ENCODE assay signal across 1 cellular context in the genomic region with DNA sequence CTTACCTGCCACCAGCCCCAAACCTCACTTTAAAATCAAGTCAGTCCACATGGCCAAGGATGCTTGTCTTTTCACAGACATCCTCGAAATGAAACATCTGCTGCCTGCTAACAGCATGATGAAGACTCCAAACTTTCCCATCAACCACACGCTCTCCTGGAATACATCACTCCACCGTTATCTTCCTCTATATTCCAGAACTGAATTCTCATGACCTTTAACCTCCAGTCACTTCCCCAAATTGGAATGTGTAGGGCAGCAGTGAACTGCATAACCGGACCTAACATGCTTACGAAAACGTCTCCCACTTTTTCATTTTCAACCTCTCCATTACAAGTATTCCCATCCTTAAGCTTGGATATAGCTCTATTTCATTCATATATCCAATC.
TF ChIP-seq lines count a peak whose summit lies in the region.

No MANE protein-coding gene starts in this region.

TF ChIP-seq in K562, 482 proteins besides CTCF, POLR2A, EP300 and RAD21 (continued from another document):
- TF ChIP-seq SPI1 (IDR thresholded peaks at IDR 0.05; ENCODE audit: borderline replicate concordance, low read depth, low read length) = 0 out of 2 replicates have a peak, but pooled peaks have one; percentile 32
- no peak for TF ChIP-seq SREBF2 (CRISPR knock-in tag; IDR thresholded peaks at IDR 0.05)
- TF ChIP-seq TBP (optimal IDR thresholded peaks at IDR 0.05; ENCODE audit: low read depth, low read length) = no peak
- no peak for TF ChIP-seq FOSL1 (tag; conservative IDR thresholded peaks at IDR 0.05)
